Comparison of ENCODE assay signal across 8 cellular contexts in the genomic region with DNA sequence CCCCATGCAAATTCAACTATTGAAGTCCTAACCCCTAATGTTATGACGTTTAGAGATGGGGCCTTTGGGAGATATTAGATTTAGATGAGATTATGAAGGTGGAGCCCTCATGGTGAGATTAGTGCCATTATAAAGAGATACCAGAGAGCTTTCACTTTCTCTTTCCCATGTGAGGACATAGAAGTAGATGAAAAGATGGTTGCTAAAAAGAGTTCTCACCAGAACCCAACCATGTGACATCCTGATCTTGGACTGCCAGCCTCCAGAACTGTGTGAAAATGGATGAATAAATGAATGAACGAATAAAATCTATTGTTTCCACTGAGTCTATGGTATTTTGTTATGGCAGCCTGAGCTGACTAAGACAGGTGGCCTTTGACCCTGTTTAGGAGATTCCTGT. TPM values are rescaled to one million over a fixed set of nuclear protein-coding genes. Genes with fewer than 3 reads are reported as not detected.
DNase-seq lines count a peak whose midpoint lies in the region; ATAC-seq and TF ChIP-seq lines count a peak whose summit lies in the region.

No MANE protein-coding gene starts in this region.

- ATAC-seq in GM18870 (IDR thresholded peaks at IDR 0.05; ENCODE audit: unreplicated experiment) (peak; percentile 37), GM21825 (IDR thresholded peaks at IDR 0.05; ENCODE audit: unreplicated experiment) (peak; percentile 36), GM21423 (IDR thresholded peaks at IDR 0.05; ENCODE audit: unreplicated experiment) (no peak)
- peak; percentile 57 for ATAC-seq in naive thymus-derived CD4-positive, alpha-beta T cell

- no peaks in the 10 kb centered on the region for H3K27me3 ChIP-seq in naive thymus-derived CD4-positive, alpha-beta T cell (ENCODE audit: control insufficient read depth in 2 of 2, insufficient read depth in 2 of 2, low read length in 2 of 2)
- H3K27me3 ChIP-seq in adrenal gland = no peaks in the 10 kb centered on the region

- H3K9me3 ChIP-seq in KOPT-K1 (ENCODE audit: insufficient read depth, low read length, poor library complexity, severe bottlenecking) = peaks cover 11% of the 10 kb centered on the region
- no peaks in the 10 kb centered on the region for H3K9me3 ChIP-seq in naive thymus-derived CD4-positive, alpha-beta T cell (ENCODE audit: control insufficient read depth in 2 of 3, low read length in 3 of 3)
- H3K9me3 ChIP-seq in adrenal gland (replicated peaks in 1 of 3) = peaks cover 0 to 5% (median 0%) of the 10 kb centered on the region in 3 donors

- H3K36me3 Mint-ChIP-seq in naive thymus-derived CD4-positive, alpha-beta T cell = peaks cover 0 to 21% (median 16%) of the 10 kb centered on the region in 5 donors

- POLR2A ChIA-PET in naive thymus-derived CD4-positive, alpha-beta T cell (lab: Charles Lee) = no interaction called here

- peak overlapping the region; percentile 6 for H3K4me3 ChIP-seq in naive thymus-derived CD4-positive, alpha-beta T cell (ENCODE audit: low read length)
- no peak overlapping the region for H3K4me3 ChIP-seq in adrenal gland

- no peak for TF ChIP-seq POLR2A in adrenal gland (IDR thresholded peaks at IDR 0.05)

- 55 to 87% (median 80%) methylated on average over 2 of the region's 2 CpGs for WGBS in adrenal gland, 4 donors

- H3K4me3 Mint-ChIP-seq in naive thymus-derived CD4-positive, alpha-beta T cell = peak overlapping the region in 9 of 10 donors; percentile 3 to 66 (median 50)

- TF ChIP-seq CTCF in adrenal gland (IDR thresholded peaks at IDR 0.05) = no peak

- H3K27ac Mint-ChIP-seq in naive thymus-derived CD4-positive, alpha-beta T cell = peak overlapping the region in 8 of 9 donors; percentile 7 to 88 (median 54)

- H3K27me3 Mint-ChIP-seq in naive thymus-derived CD4-positive, alpha-beta T cell = no peaks in the 10 kb centered on the region

- H3K4me1 ChIP-seq in naive thymus-derived CD4-positive, alpha-beta T cell (ENCODE audit: control insufficient read depth in 2 of 2, insufficient read depth in 2 of 2, low read length in 2 of 2) = peaks cover 17 to 29% of the 10 kb centered on the region in 2 donors
- H3K4me1 ChIP-seq in adrenal gland (replicated peaks in 1 of 2) = no peaks in the 10 kb centered on the region

- CTCF ChIA-PET in naive thymus-derived CD4-positive, alpha-beta T cell (lab: Charles Lee) = no interaction called here

- H3K9me3 Mint-ChIP-seq in naive thymus-derived CD4-positive, alpha-beta T cell = peaks cover 0 to 16% (median 4%) of the 10 kb centered on the region in 11 donors

- H3K4me1 Mint-ChIP-seq in naive thymus-derived CD4-positive, alpha-beta T cell = peaks cover 19 to 37% (median 31%) of the 10 kb centered on the region in 7 donors

- no peaks in the 10 kb centered on the region for H3K36me3 ChIP-seq in KOPT-K1 (ENCODE audit: insufficient read depth, low read length)
- no peaks in the 10 kb centered on the region for H3K36me3 ChIP-seq in naive thymus-derived CD4-positive, alpha-beta T cell (ENCODE audit: control insufficient read depth in 2 of 3, insufficient read depth in 3 of 3, low read length in 3 of 3)
- H3K36me3 ChIP-seq in adrenal gland (replicated peaks in 1 of 2) = no peaks in the 10 kb centered on the region

- intact Hi-C loops in naive thymus-derived CD4-positive, alpha-beta T cell (cut with micrococcal nuclease) = loop anchor here (2.0 to 10.0 kb wide), 3 partner anchors 50 to 100 kb away; a partner anchor contains a TSS
- intact Hi-C loops in adrenal gland (cut with DNase I) = no loop called here

- H3K27ac ChIP-seq in KOPT-K1 (ENCODE audit: low read depth, low read length, poor library complexity, severe bottlenecking) (peak overlapping the region; percentile 86), adrenal gland (no peak overlapping the region)
- H3K27ac ChIP-seq in naive thymus-derived CD4-positive, alpha-beta T cell (ENCODE audit: low read depth, low read length) = no peak overlapping the region

- DNase-seq in naive thymus-derived CD4-positive, alpha-beta T cell = peak in 3 of 9 donors; percentile 4 to 10 (median 6)
- no peak for DNase-seq in activated naive CD4-positive, alpha-beta T cell treated with Interleukin-2 at 50 U/mL for 16 hours
- DNase-seq in NCI-H1694 treated with DMSO at 0.1 percent for 48 hours (lab: John Stamatoyannopoulos, UW) = no peak
- no peak for DNase-seq in adrenal gland

RNA-seq across cellular contexts. Expression of a gene that starts 50.6 kb away (rescaled TPM):
- 1 to 10 TPM; 1.6 to 5.1 (median 4.8) TPM for total RNA-seq in naive thymus-derived CD4-positive, alpha-beta T cell
- 1 to 10 TPM; 1.1 to 1.3 TPM for polyA plus RNA-seq in naive thymus-derived CD4-positive, alpha-beta T cell
- 10 to 100 TPM in 1 of 8 donors, 1 to 10 TPM in 7; 4.4 to 10.5 (median 8.3) TPM for total RNA-seq in adrenal gland
- 10 to 100 TPM in 1 of 3 donors, 1 to 10 TPM in 2; 3.8 to 10.4 (median 4.7) TPM for polyA plus RNA-seq in adrenal gland

Comparison
In these comparisons a context has a peak if more than half of its experiments do, and no peak if none do; other contexts are left out.
1. intact Hi-C loops: an anchor here in naive thymus-derived CD4-positive, alpha-beta T cell (2.0 to 10.0 kb wide); none called in adrenal gland.